Comparison of ENCODE assay signal across 13 cellular contexts in genomic region chr6:111147440-111147839, GRCh38.
"Had no signal": no experiment of that assay in that cellular context is flagged by ENCODE, and none has a peak within 500 bp of the region (broad histone marks: within the 10 kb centered on the region; RNA-seq: fewer than 3 reads in every experiment).

No MANE protein-coding gene starts in this region.

- H3K4me2 ChIP-seq: hepatocyte had no signal

- H3K4me1 ChIP-seq: uterus had no signal

- H3K27me3 ChIP-seq: hepatocyte, stomach, uterus had no signal

- H3K9me3 ChIP-seq: psoas muscle, stomach, uterus had no signal

- H3K27ac ChIP-seq: foreskin keratinocyte, hepatocyte, psoas muscle, stomach, uterus had no signal

- H3K36me3 ChIP-seq: stomach, uterus had no signal

- ATAC-seq: foreskin keratinocyte; left lobe of liver; natural killer cell treated with Interleukin-12 subunit alpha and Interleukin-12 subunit beta and Interleukin-15 and Interleukin-18, amount 100 ng/mL, for 72 hours had no signal

- DNase-seq: erythroblast; foreskin keratinocyte; head of caudate nucleus; mammary epithelial cell; occipital lobe; psoas muscle; stimulated activated CD4-positive, alpha-beta T cell treated with anti-CD3 and anti-CD28 coated beads, Interleukin-12 subunit alpha, Interleukin-12 subunit beta, amount 100 ng/mL, for 4 hours; stimulated activated naive CD4-positive, alpha-beta T cell; stomach; uterus had no signal

- H3K4me3 ChIP-seq: hepatocyte, psoas muscle, stomach, uterus had no signal
